In the genomic region with DNA sequence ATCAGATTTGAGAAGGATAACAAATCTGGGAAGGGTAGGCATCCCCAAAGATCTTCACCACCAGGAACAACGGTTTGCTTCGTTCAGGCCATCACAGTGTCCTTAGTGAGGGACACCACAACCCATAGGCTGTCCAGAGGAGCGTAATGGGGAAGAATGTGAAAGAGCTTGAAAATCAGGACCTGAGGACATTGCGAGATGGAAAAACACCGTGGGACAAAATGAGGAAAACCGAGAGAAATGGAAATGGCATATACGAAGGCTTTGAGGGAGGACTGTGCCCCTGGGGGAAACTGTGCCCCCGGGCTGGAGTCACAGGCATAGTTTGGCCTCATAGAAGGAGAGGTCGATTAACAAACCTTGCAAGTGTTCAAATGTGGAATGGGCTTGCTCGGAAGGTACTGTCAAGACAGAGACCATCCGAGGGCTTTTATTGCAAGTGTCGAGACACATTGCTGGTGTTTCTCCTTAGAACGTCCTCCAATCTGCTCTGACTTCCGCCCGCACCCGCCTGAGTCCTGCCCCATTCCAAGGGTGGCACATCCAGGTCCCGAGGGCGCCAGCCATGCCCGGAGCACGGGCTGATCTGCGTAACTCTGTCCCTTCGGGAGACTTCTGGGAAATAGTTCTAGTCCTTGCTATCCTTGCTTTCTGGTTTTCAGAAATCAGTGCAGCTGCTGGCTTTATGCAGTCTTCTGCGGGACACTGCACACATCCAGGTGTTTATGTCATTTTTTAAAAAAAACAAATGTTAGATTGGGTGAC, we compare ENCODE assay signal across 1 cellular context.
TF ChIP-seq lines count a peak whose summit lies in the region.

No MANE protein-coding gene starts in this region.

TF ChIP-seq in GM12878, 131 proteins besides CTCF, POLR2A, EP300 and RAD21:
- TF ChIP-seq, protein P1, sequence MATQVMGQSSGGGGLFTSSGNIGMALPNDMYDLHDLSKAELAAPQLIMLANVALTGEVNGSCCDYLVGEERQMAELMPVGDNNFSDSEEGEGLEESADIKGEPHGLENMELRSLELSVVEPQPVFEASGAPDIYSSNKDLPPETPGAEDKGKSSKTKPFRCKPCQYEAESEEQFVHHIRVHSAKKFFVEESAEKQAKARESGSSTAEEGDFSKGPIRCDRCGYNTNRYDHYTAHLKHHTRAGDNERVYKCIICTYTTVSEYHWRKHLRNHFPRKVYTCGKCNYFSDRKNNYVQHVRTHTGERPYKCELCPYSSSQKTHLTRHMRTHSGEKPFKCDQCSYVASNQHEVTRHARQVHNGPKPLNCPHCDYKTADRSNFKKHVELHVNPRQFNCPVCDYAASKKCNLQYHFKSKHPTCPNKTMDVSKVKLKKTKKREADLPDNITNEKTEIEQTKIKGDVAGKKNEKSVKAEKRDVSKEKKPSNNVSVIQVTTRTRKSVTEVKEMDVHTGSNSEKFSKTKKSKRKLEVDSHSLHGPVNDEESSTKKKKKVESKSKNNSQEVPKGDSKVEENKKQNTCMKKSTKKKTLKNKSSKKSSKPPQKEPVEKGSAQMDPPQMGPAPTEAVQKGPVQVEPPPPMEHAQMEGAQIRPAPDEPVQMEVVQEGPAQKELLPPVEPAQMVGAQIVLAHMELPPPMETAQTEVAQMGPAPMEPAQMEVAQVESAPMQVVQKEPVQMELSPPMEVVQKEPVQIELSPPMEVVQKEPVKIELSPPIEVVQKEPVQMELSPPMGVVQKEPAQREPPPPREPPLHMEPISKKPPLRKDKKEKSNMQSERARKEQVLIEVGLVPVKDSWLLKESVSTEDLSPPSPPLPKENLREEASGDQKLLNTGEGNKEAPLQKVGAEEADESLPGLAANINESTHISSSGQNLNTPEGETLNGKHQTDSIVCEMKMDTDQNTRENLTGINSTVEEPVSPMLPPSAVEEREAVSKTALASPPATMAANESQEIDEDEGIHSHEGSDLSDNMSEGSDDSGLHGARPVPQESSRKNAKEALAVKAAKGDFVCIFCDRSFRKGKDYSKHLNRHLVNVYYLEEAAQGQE (IDR thresholded peaks at IDR 0.05; ENCODE audit: low read depth, low read length) = no peak
- TF ChIP-seq CHD4 (IDR thresholded peaks at IDR 0.05) = no peak
- TF ChIP-seq, protein P2, sequence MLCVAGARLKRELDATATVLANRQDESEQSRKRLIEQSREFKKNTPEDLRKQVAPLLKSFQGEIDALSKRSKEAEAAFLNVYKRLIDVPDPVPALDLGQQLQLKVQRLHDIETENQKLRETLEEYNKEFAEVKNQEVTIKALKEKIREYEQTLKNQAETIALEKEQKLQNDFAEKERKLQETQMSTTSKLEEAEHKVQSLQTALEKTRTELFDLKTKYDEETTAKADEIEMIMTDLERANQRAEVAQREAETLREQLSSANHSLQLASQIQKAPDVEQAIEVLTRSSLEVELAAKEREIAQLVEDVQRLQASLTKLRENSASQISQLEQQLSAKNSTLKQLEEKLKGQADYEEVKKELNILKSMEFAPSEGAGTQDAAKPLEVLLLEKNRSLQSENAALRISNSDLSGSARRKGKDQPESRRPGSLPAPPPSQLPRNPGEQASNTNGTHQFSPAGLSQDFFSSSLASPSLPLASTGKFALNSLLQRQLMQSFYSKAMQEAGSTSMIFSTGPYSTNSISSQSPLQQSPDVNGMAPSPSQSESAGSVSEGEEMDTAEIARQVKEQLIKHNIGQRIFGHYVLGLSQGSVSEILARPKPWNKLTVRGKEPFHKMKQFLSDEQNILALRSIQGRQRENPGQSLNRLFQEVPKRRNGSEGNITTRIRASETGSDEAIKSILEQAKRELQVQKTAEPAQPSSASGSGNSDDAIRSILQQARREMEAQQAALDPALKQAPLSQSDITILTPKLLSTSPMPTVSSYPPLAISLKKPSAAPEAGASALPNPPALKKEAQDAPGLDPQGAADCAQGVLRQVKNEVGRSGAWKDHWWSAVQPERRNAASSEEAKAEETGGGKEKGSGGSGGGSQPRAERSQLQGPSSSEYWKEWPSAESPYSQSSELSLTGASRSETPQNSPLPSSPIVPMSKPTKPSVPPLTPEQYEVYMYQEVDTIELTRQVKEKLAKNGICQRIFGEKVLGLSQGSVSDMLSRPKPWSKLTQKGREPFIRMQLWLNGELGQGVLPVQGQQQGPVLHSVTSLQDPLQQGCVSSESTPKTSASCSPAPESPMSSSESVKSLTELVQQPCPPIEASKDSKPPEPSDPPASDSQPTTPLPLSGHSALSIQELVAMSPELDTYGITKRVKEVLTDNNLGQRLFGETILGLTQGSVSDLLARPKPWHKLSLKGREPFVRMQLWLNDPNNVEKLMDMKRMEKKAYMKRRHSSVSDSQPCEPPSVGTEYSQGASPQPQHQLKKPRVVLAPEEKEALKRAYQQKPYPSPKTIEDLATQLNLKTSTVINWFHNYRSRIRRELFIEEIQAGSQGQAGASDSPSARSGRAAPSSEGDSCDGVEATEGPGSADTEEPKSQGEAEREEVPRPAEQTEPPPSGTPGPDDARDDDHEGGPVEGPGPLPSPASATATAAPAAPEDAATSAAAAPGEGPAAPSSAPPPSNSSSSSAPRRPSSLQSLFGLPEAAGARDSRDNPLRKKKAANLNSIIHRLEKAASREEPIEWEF (IDR thresholded peaks at IDR 0.05; ENCODE audit: insufficient replicate concordance, low read depth, low read length) = no peak
- no peak for TF ChIP-seq NRF1 (conservative IDR thresholded peaks at IDR 0.05; ENCODE audit: low read depth, low read length)
- no peak for TF ChIP-seq SMARCA5 (IDR thresholded peaks at IDR 0.05)
- no peak for TF ChIP-seq ZZZ3 (IDR thresholded peaks at IDR 0.05; ENCODE audit: control insufficient read depth, insufficient read length, low read depth)
- no peak for TF ChIP-seq EED (IDR thresholded peaks at IDR 0.05; ENCODE audit: low read depth)
- no peak for TF ChIP-seq RAD51 (IDR thresholded peaks at IDR 0.05)
- TF ChIP-seq BCL11A (IDR thresholded peaks at IDR 0.05; ENCODE audit: low read depth, low read length) = no peak
- no peak for TF ChIP-seq CBX5 (IDR thresholded peaks at IDR 0.05; ENCODE audit: low read depth)
- no peak for TF ChIP-seq YBX1 (IDR thresholded peaks at IDR 0.05)
- TF ChIP-seq CREB1 (IDR thresholded peaks at IDR 0.05; ENCODE audit: low read depth) = 0 out of 2 replicates have a peak, but pooled peaks have one; percentile 7
- TF ChIP-seq TBL1XR1 (IDR thresholded peaks at IDR 0.05; ENCODE audit: low read depth, low read length) = no peak
- TF ChIP-seq IKZF2 (IDR thresholded peaks at IDR 0.05) = peak in 1 of 2 experiments; percentile 8; a peak in 1 of 4 replicates
- no peak for TF ChIP-seq ZSCAN29 (IDR thresholded peaks at IDR 0.05)
